Comparison of ENCODE assay signal across 26 cellular contexts in the genomic region with DNA sequence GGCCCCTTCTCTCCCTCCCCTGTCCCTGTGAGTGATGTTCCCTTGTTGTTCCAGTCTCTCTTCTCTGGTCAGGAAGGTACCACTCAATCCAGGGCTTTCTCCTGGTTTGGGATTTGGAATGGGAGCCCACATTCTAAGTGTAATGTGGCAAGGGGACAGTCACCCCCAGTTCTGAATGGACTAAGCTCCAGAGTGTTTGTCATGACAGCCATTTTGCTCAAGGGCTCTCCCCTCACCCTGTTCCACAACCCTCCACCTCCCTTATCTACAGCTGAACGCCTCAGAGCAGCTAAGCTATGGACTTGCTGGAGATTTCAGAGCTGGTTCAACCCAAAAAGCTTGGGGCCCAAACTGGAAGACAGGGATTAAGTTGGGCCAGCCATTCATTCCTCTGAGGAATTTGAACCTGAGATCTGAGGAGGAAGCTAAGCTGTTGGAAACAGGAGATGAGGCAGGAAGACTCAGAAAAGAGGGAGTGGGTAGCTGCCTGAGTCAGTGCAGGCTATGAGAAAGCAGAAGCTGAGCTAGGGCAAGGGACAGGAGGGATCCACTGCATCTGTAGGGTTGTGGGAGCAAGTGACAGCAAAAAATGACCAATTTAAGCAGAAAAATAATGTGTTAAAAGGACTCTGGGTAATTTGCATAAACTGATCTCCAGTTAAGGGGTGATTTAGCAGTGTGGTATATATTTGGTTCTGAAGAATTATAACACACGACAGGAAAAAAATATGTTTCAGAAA. TPM values are rescaled to one million over a fixed set of nuclear protein-coding genes. Genes with fewer than 3 reads are reported as not detected.
A peak's percentile ranks its signal among the peaks of the same experiment; 100 is the strongest.
DNase-seq lines count a peak whose midpoint lies in the region; ATAC-seq, FAIRE-seq and TF ChIP-seq lines count a peak whose summit lies in the region.
"Had no signal": no experiment of that assay in that cellular context is flagged by ENCODE, and none has a peak within 500 bp of the region (broad histone marks: within the 10 kb centered on the region; RNA-seq: fewer than 3 reads in every experiment).

No MANE protein-coding gene starts in this region.

- intact Hi-C loops in HepG2 (cut with micrococcal nuclease; ENCODE audit: unreplicated experiment), result no loop called here
- intact Hi-C loops in right lobe of liver (cut with DNase I), result no loop called here

- H3K23ac ChIP-seq in H1 (ENCODE audit: insufficient read length), result no peak overlapping the region

- H3K79me1 ChIP-seq in H1 (ENCODE audit: low read depth, low read length), result no peaks in the 10 kb centered on the region

- H2BK12ac ChIP-seq in H1 (ENCODE audit: low read depth, low read length), result no peak overlapping the region

- no peak overlapping the region for H3K4me3 Mint-ChIP-seq in glutamatergic neuron (ENCODE audit: unreplicated experiment)
- H3K4me3 Mint-ChIP-seq: activated naive CD8-positive, alpha-beta T cell treated with anti-CD3 and anti-CD28 coated beads for 36 hours; CD4-positive, CD25-positive, alpha-beta regulatory T cell; T-helper 17 cell had no signal

- H4K5ac ChIP-seq in H1 (ENCODE audit: insufficient read length, low read depth, low read length), result no peak overlapping the region

- H3K9ac ChIP-seq in HepG2 (ENCODE audit: insufficient read depth, low read depth, low read length) (peak overlapping the region; percentile 6; the same call in 1 of the 2 replicates), H1 (replicated peaks in 1 of 4; ENCODE audit: extremely low read depth in 1 of 4, low read depth in 3 of 4, low read length in 3 of 4) (no peak overlapping the region)

- H2BK15ac ChIP-seq in H1 (ENCODE audit: low read length), result no peak overlapping the region

- no peak overlapping the region for H3K14ac ChIP-seq in H1 (ENCODE audit: insufficient read length)

- no peak for TF ChIP-seq RAD21 in HepG2 (CRISPR knock-in tag; IDR thresholded peaks at IDR 0.05)
- TF ChIP-seq RAD21 in H1 (IDR thresholded peaks at IDR 0.05 in 1 of 2, conservative IDR thresholded peaks at IDR 0.05 in 1 of 2; ENCODE audit: low read depth in 2 of 2, low read length in 2 of 2), result no peak

- H3K4me3 ChIP-seq in HepG2 (replicated peaks in 1 of 3; ENCODE audit: insufficient read depth in 1 of 3, low read depth in 2 of 3, low read length in 3 of 3), result no peak overlapping the region
- H3K4me3 ChIP-seq in right lobe of liver, result no peak overlapping the region
- no peak overlapping the region for H3K4me3 ChIP-seq in H1 (ENCODE audit: extremely low read depth in 1 of 4, insufficient read depth in 2 of 4, low read depth in 3 of 4, low read length in 4 of 4)
- H3K4me3 ChIP-seq: body of pancreas, esophagus squamous epithelium, gastroesophageal sphincter, MG63, SJCRH30, uterus had no signal

- H3K18ac ChIP-seq in H1 (ENCODE audit: extremely low read depth, low read length), result no peak overlapping the region

- peaks cover 8% of the 10 kb centered on the region for H3K27me3 Mint-ChIP-seq in glutamatergic neuron (ENCODE audit: unreplicated experiment)
- H3K27me3 Mint-ChIP-seq: activated naive CD8-positive, alpha-beta T cell treated with anti-CD3 and anti-CD28 coated beads for 36 hours had no signal

- TF ChIP-seq EP300 in HepG2 (IDR thresholded peaks at IDR 0.05; ENCODE audit: low read depth in 2 of 2, low read length in 2 of 2) (no peak), HepG2 (CRISPR knock-in tag; IDR thresholded peaks at IDR 0.05; ENCODE audit: borderline replicate concordance) (no peak), H1 (IDR thresholded peaks at IDR 0.05; ENCODE audit: borderline replicate concordance in 1 of 2, low read depth in 2 of 2, low read length in 2 of 2) (no peak)

- TF ChIP-seq CTCF in HepG2 (CRISPR knock-in tag; IDR thresholded peaks at IDR 0.05), result no peak
- no peak for TF ChIP-seq CTCF in right lobe of liver (IDR thresholded peaks at IDR 0.05)
- TF ChIP-seq CTCF in H1 (IDR thresholded peaks at IDR 0.05; ENCODE audit: control extremely low read depth in 1 of 3, insufficient read depth in 1 of 3, low read depth in 1 of 3, low read length in 3 of 3), result no peak
- TF ChIP-seq CTCF in glutamatergic neuron (IDR thresholded peaks at IDR 0.05; ENCODE audit: partially characterized antibody, unreplicated experiment), result no peak

- CTCF ChIA-PET in HepG2 (lab: Yijun Ruan, JAX; ENCODE audit: low intra/inter-chr PET ratio, low total read pairs), result no interaction called here
- CTCF ChIA-PET in H1 (lab: Charles Lee; ENCODE audit: partially characterized antibody), result interaction anchor here (0.6 to 11.1 kb wide), 10 partner anchors 9 to 1012 kb away, joined by 3 to 112 read pairs (median 4); no protein-coding TSS in a partner anchor

- H3K9me3 Mint-ChIP-seq in glutamatergic neuron (ENCODE audit: unreplicated experiment), result peaks cover 4% of the 10 kb centered on the region
- H3K9me3 Mint-ChIP-seq: activated naive CD8-positive, alpha-beta T cell treated with anti-CD3 and anti-CD28 coated beads for 36 hours had no signal

- H3K27me3 ChIP-seq in HepG2 (ENCODE audit: control insufficient read depth in 1 of 2, insufficient read depth in 2 of 2, low read length in 2 of 2) (no peaks in the 10 kb centered on the region), right lobe of liver (no peaks in the 10 kb centered on the region), H1 (replicated peaks in 1 of 4; ENCODE audit: control insufficient read depth in 3 of 4, extremely low read depth in 1 of 4, insufficient read depth in 3 of 4, low read length in 3 of 4) (no peaks in the 10 kb centered on the region; a peak in 1 of 7 replicates)
- H3K27me3 ChIP-seq: body of pancreas, esophagus squamous epithelium, gastroesophageal sphincter, MG63, SJCRH30, uterus had no signal

- POLR2A ChIA-PET in HepG2 (lab: Yijun Ruan, JAX) (interaction anchor here (0.6 to 4.8 kb wide), 4 partner anchors 8 to 23 kb away, joined by 3 to 33 read pairs (median 20); a partner anchor contains a TSS), H1 (lab: Charles Lee; ENCODE audit: partially characterized antibody) (no interaction called here)

- H3K27ac ChIP-seq in HepG2 (ENCODE audit: extremely low read length, insufficient read depth, low read length), result peak overlapping the region; percentile 65
- no peak overlapping the region for H3K27ac ChIP-seq in right lobe of liver
- H3K27ac ChIP-seq in H1 (ENCODE audit: low read depth, low read length), result no peak overlapping the region
- H3K27ac ChIP-seq: body of pancreas, esophagus squamous epithelium, gastroesophageal sphincter, SJCRH30, uterus had no signal

- H3K4me1 ChIP-seq in HepG2 (ENCODE audit: insufficient read depth, low read length) (peaks cover 97% of the 10 kb centered on the region), right lobe of liver (peaks cover 0 to 24% (median 7%) of the 10 kb centered on the region in 4 donors), H1 (replicated peaks in 1 of 4; ENCODE audit: control insufficient read depth in 3 of 4, insufficient read depth in 4 of 4, low read length in 3 of 4) (peaks cover 0 to 5% (median 3%) of the 10 kb centered on the region in 4 experiments; a peak in 2 of 7 replicates)
- H3K4me1 ChIP-seq: body of pancreas, esophagus squamous epithelium, SJCRH30, uterus had no signal

- DNase-seq in HepG2 (ENCODE audit: low spot score) (no peak), right lobe of liver (no peak), MV-4-11 (lab: John Stamatoyannopoulos, UW) (peak; percentile 49), H1 (ENCODE audit: low read depth in 1 of 2, low spot score in 2 of 2) (no peak), glutamatergic neuron (no peak)
- DNase-seq in stimulated activated CD4-positive, alpha-beta T cell treated with anti-CD3 and anti-CD28 coated beads, Interleukin-1b, Interleukin-23, amount 100 ng/mL, for 48 hours, result no peak
- DNase-seq: activated naive CD8-positive, alpha-beta T cell treated with anti-CD3 and anti-CD28 coated beads for 36 hours; body of pancreas; CD4-positive, CD25-positive, alpha-beta regulatory T cell; effector memory CD4-positive, alpha-beta T cell; esophagus squamous epithelium; GF-D8; mesenchymal stem cell; MG63; NCI-H1694; NCI-H526 treated with DMSO at 0.1 percent for 48 hours; PC-3; right cardiac atrium; SJCRH30; T-helper 17 cell; uterus had no signal

- TF ChIP-seq POLR2A in HepG2 (IDR thresholded peaks at IDR 0.05; ENCODE audit: insufficient read depth in 1 of 2, low read depth in 2 of 2, low read length in 2 of 2) (no peak), right lobe of liver (IDR thresholded peaks at IDR 0.05) (no peak), H1 (IDR thresholded peaks at IDR 0.05; ENCODE audit: control extremely low read depth in 1 of 2, low read depth in 2 of 2, low read length in 2 of 2) (no peak)

- H2BK120ac ChIP-seq in H1 (replicated peaks; ENCODE audit: low read depth, low read length), result no peak overlapping the region

- H3K79me2 ChIP-seq in HepG2 (ENCODE audit: insufficient read depth, low read length), result no peaks in the 10 kb centered on the region
- no peaks in the 10 kb centered on the region for H3K79me2 ChIP-seq in H1 (ENCODE audit: control insufficient read depth in 1 of 2, insufficient read depth in 2 of 2, low read length in 2 of 2)

- no peak overlapping the region for H3K56ac ChIP-seq in H1 (replicated peaks; ENCODE audit: insufficient read length, low read depth, low read length)

- no peak overlapping the region for H3K27ac Mint-ChIP-seq in glutamatergic neuron (ENCODE audit: unreplicated experiment)
- H3K27ac Mint-ChIP-seq: activated naive CD8-positive, alpha-beta T cell treated with anti-CD3 and anti-CD28 coated beads for 36 hours; CD4-positive, CD25-positive, alpha-beta regulatory T cell; T-helper 17 cell had no signal

- H3K36me3 ChIP-seq in HepG2 (replicated peaks in 1 of 2; ENCODE audit: control insufficient read depth in 1 of 2, insufficient read depth in 2 of 2, low read length in 2 of 2) (no peaks in the 10 kb centered on the region), right lobe of liver (no peaks in the 10 kb centered on the region), H1 (ENCODE audit: control insufficient read depth in 2 of 4, insufficient read depth in 4 of 4, low read length in 3 of 4) (no peaks in the 10 kb centered on the region)
- H3K36me3 ChIP-seq: esophagus squamous epithelium, gastroesophageal sphincter, MG63, SJCRH30, uterus had no signal

- H3K4me2 ChIP-seq in HepG2 (ENCODE audit: low read depth, low read length) (peak overlapping the region; percentile 41; the same call in 1 of the 2 replicates), H1 (ENCODE audit: insufficient read depth in 1 of 2, low read depth in 2 of 2, low read length in 2 of 2) (no peak overlapping the region)

- H2BK20ac ChIP-seq in H1 (ENCODE audit: low read length), result no peak overlapping the region

- H3K4ac ChIP-seq in H1 (replicated peaks; ENCODE audit: insufficient read length, low read depth, low read length), result no peak overlapping the region

- H2BK5ac ChIP-seq in H1 (ENCODE audit: low read depth, low read length), result no peak overlapping the region

- peaks cover 5% of the 10 kb centered on the region for H3K4me1 Mint-ChIP-seq in glutamatergic neuron (ENCODE audit: low read depth, unreplicated experiment)
- H3K4me1 Mint-ChIP-seq: activated naive CD8-positive, alpha-beta T cell treated with anti-CD3 and anti-CD28 coated beads for 36 hours; T-helper 17 cell had no signal

- FAIRE-seq in HepG2 (lab: Jason Lieb, UNC), result no peak
- no peak for FAIRE-seq in H1 (lab: Jason Lieb, UNC)

- H3K36me3 Mint-ChIP-seq in glutamatergic neuron (ENCODE audit: unreplicated experiment), result no peaks in the 10 kb centered on the region
- H3K36me3 Mint-ChIP-seq: activated naive CD8-positive, alpha-beta T cell treated with anti-CD3 and anti-CD28 coated beads for 36 hours; CD4-positive, CD25-positive, alpha-beta regulatory T cell had no signal

- H3K9me3 ChIP-seq in HepG2 (ENCODE audit: low read length) (no peaks in the 10 kb centered on the region), right lobe of liver (no peaks in the 10 kb centered on the region), H1 (ENCODE audit: insufficient read depth in 2 of 2, low read depth in 1 of 2, low read length in 1 of 2) (no peaks in the 10 kb centered on the region)
- H3K9me3 ChIP-seq: body of pancreas, esophagus squamous epithelium, gastroesophageal sphincter, MG63, uterus had no signal

- no peaks in the 10 kb centered on the region for H3K23me2 ChIP-seq in H1 (ENCODE audit: low read depth, low read length)

- no peak overlapping the region for H4K91ac ChIP-seq in H1 (replicated peaks; ENCODE audit: insufficient read length, low read length)

- H4K8ac ChIP-seq in H1 (ENCODE audit: extremely low read depth, insufficient read depth, low read length), result no peak overlapping the region

- BruUV-seq in HepG2 (replicated peaks; lab: Mats Ljungman, UMichigan), result no TSS peak

- H2AK5ac ChIP-seq in H1 (ENCODE audit: low read depth, low read length), result no peak overlapping the region

- peak; percentile 14 for ATAC-seq in HepG2
- ATAC-seq in right lobe of liver, result no peak
- no peak for ATAC-seq in HG02885 (IDR thresholded peaks at IDR 0.05; ENCODE audit: poor library complexity, unreplicated experiment)
- ATAC-seq in HG03469 (IDR thresholded peaks at IDR 0.05; ENCODE audit: unreplicated experiment), result no peak
- ATAC-seq: activated CD4-positive, CD25-positive, alpha-beta regulatory T cell treated with anti-CD3 and anti-CD28 coated beads, Interleukin-2, amount 50 U/mL, for 24 hours; body of pancreas; gastroesophageal sphincter; PC-3; right cardiac atrium; T-helper 17 cell had no signal

- H2AFZ ChIP-seq in HepG2 (ENCODE audit: low read length) (peak overlapping the region; percentile 7), H1 (ENCODE audit: low read length) (peak overlapping the region; percentile 29; the same call in 1 of the 2 replicates)

- 63% methylated on average over 2 of the region's 2 CpGs for WGBS in HepG2 (ENCODE audit: low lambda C conversion rate)
- 88% methylated on average over 2 of the region's 2 CpGs for WGBS in right lobe of liver (ENCODE audit: insufficient coverage, low coverage, low lambda C conversion rate, missing lambda C conversion rate)
- 92% methylated on average over 2 of the region's 2 CpGs; no CpG with 5 or more reads in 1 of the 2 experiments for WGBS in H1 (ENCODE audit: extremely low coverage in 1 of 2, insufficient coverage in 1 of 2, insufficient read length in 1 of 2, insufficient replicate concordance in 2 of 2, low coverage in 1 of 2, low lambda C conversion rate in 2 of 2, missing lambda C conversion rate in 1 of 2), 2 experiments

- H4K20me1 ChIP-seq in HepG2 (ENCODE audit: insufficient read depth, low read length) (no peaks in the 10 kb centered on the region), H1 (replicated peaks in 1 of 2; ENCODE audit: control insufficient read depth in 1 of 2, insufficient read depth in 2 of 2, low read length in 2 of 2) (no peaks in the 10 kb centered on the region)

- in situ Hi-C loops in HepG2 (cut with HindIII; ENCODE audit: extremely low pct_ligation_motif_present, low pct_unique_long_range_greater_than_20kb), result no loop called here

RNA-seq across cellular contexts. Expression of a gene that starts 22.9 kb away (rescaled TPM):
- 20.5 and 23.6 TPM in 2 replicates for total RNA-seq in HepG2 (2016; rRNA removed; fragmentation: Illumina TruSeq; extraction: Trizol)
- total RNA-seq in HepG2 (2016; cell fraction: cytosol; rRNA removed; fragmentation: Illumina TruSeq; extraction: Trizol; ENCODE audit: low read depth), result 36.4 and 45.6 TPM in 2 replicates
- 17.9 and 25.0 TPM in 2 replicates for total RNA-seq in HepG2 (2016; cell fraction: insoluble cytoplasmic fraction; rRNA removed; fragmentation: Illumina TruSeq; extraction: Trizol)
- 23.5 and 26.3 TPM in 2 replicates for total RNA-seq in HepG2 (2016; cell fraction: membrane; rRNA removed; fragmentation: Illumina TruSeq; extraction: Trizol)
- total RNA-seq in HepG2 (2016; cell fraction: nucleus; rRNA removed; fragmentation: Illumina TruSeq; extraction: Trizol), result 28.1 and 35.4 TPM in 2 replicates
- polyA plus RNA-seq in HepG2 (2011; rRNA removed), result 24.6 and 24.8 TPM in 2 replicates
- 14.0 and 18.1 TPM in 2 replicates for polyA plus RNA-seq in HepG2 (2011; cell fraction: cytosol; rRNA removed)
- polyA plus RNA-seq in HepG2 (2011; cell fraction: nucleus; rRNA removed), result 32.8 and 33.0 TPM in 2 replicates
- polyA plus RNA-seq in HepG2 (2012), result 20.0 and 26.1 TPM in 2 replicates
- polyA plus RNA-seq in HepG2 (2016; cell fraction: cytosol; fragmentation: Illumina TruSeq; extraction: Trizol; ENCODE audit: low read depth), result 8.8 and 9.5 TPM in 2 replicates
- polyA plus RNA-seq in HepG2 (2016; cell fraction: insoluble cytoplasmic fraction; fragmentation: Illumina TruSeq; extraction: Trizol; ENCODE audit: low read depth), result 27.6 and 28.5 TPM in 2 replicates
- polyA plus RNA-seq in HepG2 (2016; cell fraction: membrane; fragmentation: Illumina TruSeq; extraction: Trizol; ENCODE audit: low read depth), result 18.7 and 19.6 TPM in 2 replicates
- 50.7 and 53.8 TPM in 2 replicates for polyA plus RNA-seq in HepG2 (2016; cell fraction: nucleus; fragmentation: Illumina TruSeq; extraction: Trizol; ENCODE audit: insufficient read depth, low read depth)
- 9.0 and 22.4 TPM in 2 replicates for polyA minus RNA-seq in HepG2 (2011; rRNA and poly(A)+ RNA removed; ENCODE audit: low replicate concordance)
- 21.3 and 25.2 TPM in 2 replicates for polyA minus RNA-seq in HepG2 (2011; cell fraction: cytosol; rRNA and poly(A)+ RNA removed)
- 51.1 and 62.9 TPM in 2 replicates for polyA minus RNA-seq in HepG2 (2011; cell fraction: nucleus; rRNA and poly(A)+ RNA removed)
- 10 to 100 TPM; 10.8 to 25.9 (median 17.8) TPM for total RNA-seq in right lobe of liver
- 7.8 and 9.2 TPM in 2 replicates for total RNA-seq in H1 (2021; fragmentation: NEBNext Ultra II Directional; extraction: Animal tissue kit (Norgen Biotek cat#: 25700))
- 3.0 and 4.1 TPM in 2 replicates for polyA plus RNA-seq in H1 (2011; rRNA removed)
- polyA plus RNA-seq in H1 (2011; cell fraction: cytosol; rRNA removed), result 4.8 TPM
- polyA plus RNA-seq in H1 (2011; cell fraction: nucleus; rRNA removed), result 6.5 TPM
- polyA plus RNA-seq in H1 (2012, experiment 1 of 2), result 4.8 to 6.8 TPM (median 5.9 TPM) in 4 replicates
- polyA plus RNA-seq in H1 (2012, experiment 2 of 2), result 1.1 TPM
- polyA plus RNA-seq in H1 (2013, experiment 1 of 2), result 4.2 TPM
- polyA plus RNA-seq in H1 (2013, experiment 2 of 2), result 4.0 TPM
- polyA minus RNA-seq in H1 (2011; rRNA and poly(A)+ RNA removed), result 4.0 and 6.5 TPM in 2 replicates
- polyA minus RNA-seq in H1 (2011; cell fraction: cytosol; rRNA and poly(A)+ RNA removed), result 4.1 TPM
- polyA minus RNA-seq in H1 (2011; cell fraction: nucleus; rRNA and poly(A)+ RNA removed), result 8.1 TPM
- 19.7 TPM for total RNA-seq in glutamatergic neuron (ENCODE audit: unreplicated experiment)

RNA-seq across cellular contexts. Expression of a gene that starts 53.1 kb away (rescaled TPM):
- 3.0 and 3.1 TPM in 2 replicates for total RNA-seq in HepG2 (2016; rRNA removed; fragmentation: Illumina TruSeq; extraction: Trizol)
- total RNA-seq in HepG2 (2016; cell fraction: cytosol; rRNA removed; fragmentation: Illumina TruSeq; extraction: Trizol; ENCODE audit: low read depth), result 0.71 and 0.91 TPM in 2 replicates
- 2.6 and 3.4 TPM in 2 replicates for total RNA-seq in HepG2 (2016; cell fraction: insoluble cytoplasmic fraction; rRNA removed; fragmentation: Illumina TruSeq; extraction: Trizol)
- 2.5 and 3.7 TPM in 2 replicates for total RNA-seq in HepG2 (2016; cell fraction: membrane; rRNA removed; fragmentation: Illumina TruSeq; extraction: Trizol)
- total RNA-seq in HepG2 (2016; cell fraction: nucleus; rRNA removed; fragmentation: Illumina TruSeq; extraction: Trizol), result 2.9 and 3.2 TPM in 2 replicates
- 0.95 and 1.6 TPM in 2 replicates for polyA plus RNA-seq in HepG2 (2011; rRNA removed)
- 1.0 and 1.1 TPM in 2 replicates for polyA plus RNA-seq in HepG2 (2011; cell fraction: cytosol; rRNA removed)
- 1.6 TPM in 2 replicates for polyA plus RNA-seq in HepG2 (2011; cell fraction: nucleus; rRNA removed)
- polyA plus RNA-seq in HepG2 (2012), result 0.24 and 0.47 TPM in 2 replicates
- 0.67 and 1.3 TPM in 2 replicates for polyA plus RNA-seq in HepG2 (2016; cell fraction: cytosol; fragmentation: Illumina TruSeq; extraction: Trizol; ENCODE audit: low read depth)
- polyA plus RNA-seq in HepG2 (2016; cell fraction: insoluble cytoplasmic fraction; fragmentation: Illumina TruSeq; extraction: Trizol; ENCODE audit: low read depth), result 2.5 and 3.0 TPM in 2 replicates
- 2.0 and 2.3 TPM in 2 replicates for polyA plus RNA-seq in HepG2 (2016; cell fraction: membrane; fragmentation: Illumina TruSeq; extraction: Trizol; ENCODE audit: low read depth)
- 2.1 and 3.2 TPM in 2 replicates for polyA plus RNA-seq in HepG2 (2016; cell fraction: nucleus; fragmentation: Illumina TruSeq; extraction: Trizol; ENCODE audit: insufficient read depth, low read depth)
- 1.4 and 2.5 TPM in 2 replicates for polyA minus RNA-seq in HepG2 (2011; rRNA and poly(A)+ RNA removed; ENCODE audit: low replicate concordance)
- 0.49 and 1.5 TPM in 2 replicates for polyA minus RNA-seq in HepG2 (2011; cell fraction: cytosol; rRNA and poly(A)+ RNA removed)
- polyA minus RNA-seq in HepG2 (2011; cell fraction: nucleus; rRNA and poly(A)+ RNA removed), result 0.77 and 1.1 TPM in 2 replicates
- total RNA-seq in right lobe of liver, result 1 to 10 TPM; 2.6 to 5.1 (median 3.5) TPM
- total RNA-seq in H1 (2021; fragmentation: NEBNext Ultra II Directional; extraction: Animal tissue kit (Norgen Biotek cat#: 25700)), result 1.0 and 1.2 TPM in 2 replicates
- polyA plus RNA-seq in H1 (2011; rRNA removed), result 1.5 and 2.6 TPM in 2 replicates
- polyA plus RNA-seq in H1 (2011; cell fraction: cytosol; rRNA removed), result 1.4 TPM
- 1.6 TPM for polyA plus RNA-seq in H1 (2011; cell fraction: nucleus; rRNA removed)
- 0.21 to 0.75 TPM (median 0.57 TPM) in 4 replicates for polyA plus RNA-seq in H1 (2012, experiment 1 of 2)
- 0.63 TPM for polyA plus RNA-seq in H1 (2012, experiment 2 of 2)
- polyA plus RNA-seq in H1 (2013, experiment 1 of 2), result 0.93 TPM
- polyA plus RNA-seq in H1 (2013, experiment 2 of 2), result 0.85 TPM
- 1.4 and 1.5 TPM in 2 replicates for polyA minus RNA-seq in H1 (2011; rRNA and poly(A)+ RNA removed)
- 0.66 TPM for polyA minus RNA-seq in H1 (2011; cell fraction: cytosol; rRNA and poly(A)+ RNA removed)
- 2.7 TPM for polyA minus RNA-seq in H1 (2011; cell fraction: nucleus; rRNA and poly(A)+ RNA removed)
- 0.69 TPM for total RNA-seq in glutamatergic neuron (ENCODE audit: unreplicated experiment)
- total RNA-seq: activated naive CD8-positive, alpha-beta T cell treated with anti-CD3 and anti-CD28 coated beads for 36 hours; CD4-positive, CD25-positive, alpha-beta regulatory T cell; osteocyte; SJCRH30 had no signal
- polyA plus RNA-seq: CD4-positive, CD25-positive, alpha-beta regulatory T cell had no signal
